17 cellular contexts compared by ENCODE assay signal in the genomic region with DNA sequence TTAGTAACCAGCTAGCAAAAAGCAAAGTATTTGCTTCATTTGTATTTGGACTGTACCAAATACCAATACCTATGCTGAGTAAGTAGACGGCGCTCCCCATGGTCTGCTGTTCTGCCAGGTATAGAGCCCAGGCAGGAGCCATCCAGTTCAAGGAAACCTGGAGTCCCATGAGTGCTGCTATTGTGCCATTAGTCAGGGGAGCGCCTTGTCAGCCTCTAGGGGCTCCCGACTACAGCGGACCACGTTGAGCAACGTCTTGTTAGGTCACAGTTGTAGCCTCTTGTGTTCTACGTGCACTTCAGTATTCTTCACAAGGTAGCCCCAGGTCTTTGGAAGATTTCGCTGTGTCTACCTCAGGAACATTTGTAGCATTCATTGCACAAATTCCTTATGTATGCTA. TPM values are rescaled to one million over a fixed set of nuclear protein-coding genes. Genes with fewer than 3 reads are reported as not detected.
DNase-seq lines count a peak whose midpoint lies in the region; ATAC-seq, FAIRE-seq and TF ChIP-seq lines count a peak whose summit lies in the region.
"Had no signal": no experiment of that assay in that cellular context is flagged by ENCODE, and none has a peak within 500 bp of the region (broad histone marks: within the 10 kb centered on the region; RNA-seq: fewer than 3 reads in every experiment).

No MANE protein-coding gene starts in this region.

- RAD21 ChIA-PET in GM12878 (lab: Charles Lee; ENCODE audit: unreplicated experiment) = no interaction called here

- H3K9me3 ChIP-seq in GM12878 (replicated peaks; ENCODE audit: control insufficient read depth, insufficient read depth, low read length) (no peaks in the 10 kb centered on the region), iPS DF 6.9 (ENCODE audit: control insufficient read depth, insufficient read depth, low read length) (no peaks in the 10 kb centered on the region), tibial nerve (no peaks in the 10 kb centered on the region)

- BruUV-seq in GM12878 (replicated peaks; lab: Mats Ljungman, UMichigan) = no TSS peak

- H3K4me1 ChIP-seq in GM12878 (ENCODE audit: control insufficient read depth, insufficient read depth, low read length) = no peaks in the 10 kb centered on the region
- H3K4me1 ChIP-seq in iPS DF 6.9 (ENCODE audit: control insufficient read depth, insufficient read depth, low read length) = no peaks in the 10 kb centered on the region
- no peaks in the 10 kb centered on the region for H3K4me1 ChIP-seq in tibial nerve
- H3K4me1 ChIP-seq: BLaER1 treated with 17β-estradiol and CSF1 and Interleukin-3, amounts not matched to agents 10 nM and 100 nM had no signal

- no peak for TF ChIP-seq RAD21 in GM12878 (IDR thresholded peaks at IDR 0.05; ENCODE audit: insufficient read depth, low read depth, low read length)

- intact Hi-C loops in GM12878 (cut with micrococcal nuclease; ENCODE audit: unreplicated experiment) = no loop called here

- no peak for FAIRE-seq in GM12878 (lab: Jason Lieb, UNC)
- FAIRE-seq: GM18507 had no signal

- TF ChIP-seq POLR2A in GM12878 (IDR thresholded peaks at IDR 0.05; ENCODE audit: low read depth, low read length) = no peak
- no peak for TF ChIP-seq POLR2A in tibial nerve (IDR thresholded peaks at IDR 0.05)

- H3K27ac ChIP-seq in GM12878 (ENCODE audit: control insufficient read depth, insufficient read depth) = no peak overlapping the region
- no peak overlapping the region for H3K27ac ChIP-seq in iPS DF 6.9 (ENCODE audit: low read length)
- no peak overlapping the region for H3K27ac ChIP-seq in tibial nerve
- H3K27ac ChIP-seq: BLaER1 treated with 17β-estradiol and CSF1 and Interleukin-3, amounts not matched to agents 10 nM and 100 nM had no signal

- TF ChIP-seq CTCF in GM12878 (IDR thresholded peaks at IDR 0.05 in 2 of 3, conservative IDR thresholded peaks at IDR 0.05 in 1 of 3; ENCODE audit: control insufficient read depth in 2 of 3, extremely low read depth in 1 of 3, insufficient read depth in 1 of 3, low read depth in 3 of 3, low read length in 3 of 3) = 0 out of 6 replicates have a peak, but pooled peaks of 1 of the 3 experiments have one; percentile 15
- TF ChIP-seq CTCF in tibial nerve (IDR thresholded peaks at IDR 0.05) = no peak

- TF ChIP-seq EP300 in GM12878 (IDR thresholded peaks at IDR 0.05; ENCODE audit: borderline replicate concordance in 1 of 2, control insufficient read depth in 1 of 2, low read depth in 2 of 2, low read length in 2 of 2) (no peak), tibial nerve (IDR thresholded peaks at IDR 0.05) (no peak)

- ATAC-seq in GM12878 = 0 out of 3 replicates have a peak, but pooled peaks have one; percentile 31
- no peak for ATAC-seq in HG03097 (IDR thresholded peaks at IDR 0.05; ENCODE audit: low FRiP score, unreplicated experiment)
- no peak for ATAC-seq in HG03108 (IDR thresholded peaks at IDR 0.05; ENCODE audit: unreplicated experiment)

- no peak overlapping the region for H3K4me3 ChIP-seq in GM12878
- no peak overlapping the region for H3K4me3 ChIP-seq in iPS DF 6.9 (ENCODE audit: low read length)
- H3K4me3 ChIP-seq in tibial nerve = no peak overlapping the region
- H3K4me3 ChIP-seq: BLaER1 treated with 17β-estradiol and CSF1 and Interleukin-3, amounts not matched to agents 10 nM and 100 nM had no signal

- no peak overlapping the region for H2AFZ ChIP-seq in GM12878 (ENCODE audit: control insufficient read depth, low read depth, low read length)

- no peak overlapping the region for H3K4me2 ChIP-seq in GM12878 (ENCODE audit: control insufficient read depth, insufficient read depth)
- H3K4me2 ChIP-seq: BLaER1 treated with 17β-estradiol and CSF1 and Interleukin-3, amounts not matched to agents 10 nM and 100 nM had no signal

- H4K20me1 ChIP-seq in GM12878 (ENCODE audit: control insufficient read depth, insufficient read depth) = no peaks in the 10 kb centered on the region
- H4K20me1 ChIP-seq: BLaER1 treated with 17β-estradiol and CSF1 and Interleukin-3, amounts not matched to agents 10 nM and 100 nM had no signal

- DNase-seq in NCI-H82 (lab: John Stamatoyannopoulos, UW) (peak; percentile 6), NCI-H82 treated with DMSO at 0.1 percent for 48 hours (lab: John Stamatoyannopoulos, UW; ENCODE audit: unreplicated experiment) (no peak), GM12878 (ENCODE audit: low read depth, low spot score) (no peak), iPS DF 6.9 (ENCODE audit: low read depth, low spot score) (peak; percentile 5), tibial nerve (ENCODE audit: low spot score in 2 of 2) (no peak)
- DNase-seq: 8988T; ACHN; Calu3; CD4-positive, alpha-beta T cell; DMS 273 treated with DMSO at 0.1 percent for 48 hours; GOT3; HCEC 1CT; HFFc6 had no signal

- SMC1A ChIA-PET in GM12878 (lab: Charles Lee; ENCODE audit: uncharacterized antibody, unreplicated experiment) = interaction anchor here (1.0 kb wide), 1 partner anchor 10 kb away, joined by 3 read pairs; no protein-coding TSS in a partner anchor

- H3K9ac ChIP-seq in GM12878 (ENCODE audit: control insufficient read depth, insufficient read depth, low read length) = no peak overlapping the region
- H3K9ac ChIP-seq: BLaER1 treated with 17β-estradiol and CSF1 and Interleukin-3, amounts not matched to agents 10 nM and 100 nM had no signal

- POLR2A ChIA-PET in GM12878 (lab: Charles Lee) = no interaction called here

- in situ Hi-C loops in GM12878 (cut with MboI) = no loop called here

- WGBS in GM12878 (ENCODE audit: insufficient coverage, insufficient replicate concordance, low lambda C conversion rate, missing lambda C conversion rate) = 39% methylated on average over 9 of the region's 9 CpGs
- WGBS in iPS DF 6.9 (ENCODE audit: insufficient coverage, insufficient read length) = no CpG with 5 or more reads among the region's 9 CpGs
- WGBS in tibial nerve, 2 donors = 70% methylated on average over 9 of the region's 9 CpGs

- H3K79me2 ChIP-seq in GM12878 (ENCODE audit: control insufficient read depth, insufficient read depth, low read length) = no peaks in the 10 kb centered on the region

- no peaks in the 10 kb centered on the region; a peak in 1 of 4 replicates for H3K27me3 ChIP-seq in GM12878 (replicated peaks in 1 of 2; ENCODE audit: control insufficient read depth in 2 of 2, insufficient read depth in 2 of 2, low read length in 1 of 2)
- no peaks in the 10 kb centered on the region for H3K27me3 ChIP-seq in iPS DF 6.9 (ENCODE audit: control insufficient read depth, insufficient read depth, low read length)
- no peaks in the 10 kb centered on the region for H3K27me3 ChIP-seq in tibial nerve
- H3K27me3 ChIP-seq: BLaER1 treated with 17β-estradiol and CSF1 and Interleukin-3, amounts not matched to agents 10 nM and 100 nM had no signal

- H3K36me3 ChIP-seq in GM12878 (ENCODE audit: control insufficient read depth in 2 of 2, insufficient read depth in 2 of 2, low read length in 1 of 2) (no peaks in the 10 kb centered on the region), iPS DF 6.9 (ENCODE audit: control insufficient read depth, insufficient read depth, low read length) (no peaks in the 10 kb centered on the region), tibial nerve (no peaks in the 10 kb centered on the region)
- H3K36me3 ChIP-seq: BLaER1 treated with 17β-estradiol and CSF1 and Interleukin-3, amounts not matched to agents 10 nM and 100 nM had no signal

- CTCF ChIA-PET in GM12878 (lab: Yijun Ruan, JAX) = no interaction called here

TF ChIP-seq in GM12878, 131 proteins besides CTCF, POLR2A, EP300 and RAD21:
- TF ChIP-seq CHD1 (IDR thresholded peaks at IDR 0.05; ENCODE audit: low read depth, low read length) = no peak
- no peak for TF ChIP-seq CHD2 (IDR thresholded peaks at IDR 0.05; ENCODE audit: borderline replicate concordance, low read depth, low read length)
- no peak for TF ChIP-seq EZH2 (IDR thresholded peaks at IDR 0.05; ENCODE audit: borderline replicate concordance, control insufficient read depth, low read depth, low read length)
- TF ChIP-seq NR2C1 (IDR thresholded peaks at IDR 0.05) = no peak
- TF ChIP-seq NRF1 (conservative IDR thresholded peaks at IDR 0.05; ENCODE audit: low read depth, low read length) = no peak
- no peak for TF ChIP-seq KAT2A (conservative IDR thresholded peaks at IDR 0.05; ENCODE audit: control insufficient read depth, low read depth, low read length)

RNA-seq across cellular contexts. Expression of gene SLC9A2, which starts 21.6 kb away (rescaled TPM):
- 0.73 and 2.1 TPM in 2 replicates for total RNA-seq in GM12878 (2013; cell fraction: nucleolus; rRNA removed)
- total RNA-seq in GM12878 (2014; rRNA removed) (0.85 and 0.87 TPM in 2 replicates), GM12878 (2014; rRNA removed; fragmentation: Illumina TruSeq; extraction: Trizol) (0.76 and 1.2 TPM in 2 replicates), GM12878 (2021) (0.80 and 1.2 TPM in 2 replicates), tibial nerve (under 1 TPM in 1 of 4 donors, not detected in 3; under 0.01 TPM)
- 0.08 TPM for polyA plus RNA-seq in GM12878 (2011; ENCODE audit: low read depth)
- polyA plus RNA-seq in GM12878 (2011; rRNA removed) (0.81 and 0.99 TPM in 2 replicates), GM12878 (2014; fragmentation: Illumina TruSeq; extraction: Trizol) (1.00 and 1.2 TPM in 2 replicates), GM12878 (2014; fragmentation: Nextera tagmentation; extraction: Ambion mirVana) (under 1 TPM; 0.13 to 0.26 TPM), GM12878 (2014; rRNA removed) (1.2 and 2.0 TPM in 2 replicates), GM12878 (2016; fragmentation: Nextera tagmentation; extraction: Ambion mirVana) (under 1 TPM; 0.29 to 0.70 TPM)
- 0.35 and 0.36 TPM in 2 replicates for polyA plus RNA-seq in GM12878 (2011; cell fraction: cytosol; rRNA removed)
- polyA plus RNA-seq in GM12878 (2011; cell fraction: nucleus; rRNA removed) = 0.88 and 1.4 TPM in 2 replicates
- polyA plus RNA-seq in GM12878 (2012) = 0.13 and 0.15 TPM in 2 replicates
- polyA minus RNA-seq in GM12878 (2011; rRNA and poly(A)+ RNA removed) = 0.67 and 1.1 TPM in 2 replicates
- 0.31 and 0.40 TPM in 2 replicates for polyA minus RNA-seq in GM12878 (2011; cell fraction: cytosol; rRNA and poly(A)+ RNA removed)
- 0.85 and 2.1 TPM in 2 replicates for polyA minus RNA-seq in GM12878 (2011; cell fraction: nucleus; rRNA and poly(A)+ RNA removed)
- total RNA-seq: CD4-positive, alpha-beta T cell; HFFc6 had no signal

Comparison
In these comparisons a context has a peak if more than half of its experiments do, and no peak if none do; other contexts are left out.
1. DNase-seq: peak in NCI-H82 (single experiment) and iPS DF 6.9 (single experiment); none in NCI-H82 treated with DMSO at 0.1 percent for 48 hours (single experiment), GM12878 (single experiment) and tibial nerve (0 of 2).